In the genomic region with DNA sequence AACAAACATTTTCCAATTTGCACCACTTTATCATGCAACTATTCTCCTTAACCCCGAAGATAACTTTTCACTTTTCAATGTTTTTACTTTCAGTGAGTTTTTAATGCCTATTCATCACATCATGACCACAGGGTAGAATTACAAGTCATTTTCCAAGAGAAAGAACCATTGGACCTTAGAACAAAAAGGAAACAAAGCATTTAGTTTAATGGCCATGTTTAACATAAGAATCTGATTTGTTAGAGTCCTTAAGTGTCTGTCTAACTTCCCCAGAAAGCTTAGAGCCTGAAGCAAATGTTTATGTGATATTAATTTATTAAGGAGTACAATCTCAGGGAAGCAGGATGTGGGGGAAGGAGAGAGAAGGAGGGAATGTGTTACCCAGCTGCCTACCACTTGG, we compare ENCODE assay signal across 13 cellular contexts.
DNase-seq lines count a peak whose midpoint lies in the region; ATAC-seq and TF ChIP-seq lines count a peak whose summit lies in the region.
"Had no signal": no experiment of that assay in that cellular context is flagged by ENCODE, and none has a peak within 500 bp of the region (broad histone marks: within the 10 kb centered on the region; RNA-seq: fewer than 3 reads in every experiment).

No MANE protein-coding gene starts in this region.

- POLR2A ChIA-PET in WTC11 (lab: Charles Lee): no interaction called here

- CTCF ChIA-PET in WTC11 (lab: Charles Lee): no interaction called here
- CTCF ChIA-PET in Calu3 (lab: Charles Lee): no interaction called here

- no peak overlapping the region for H3K27ac ChIP-seq in H9 (ENCODE audit: insufficient read length, low read depth, low read length)
- H3K27ac ChIP-seq in mesendoderm (ENCODE audit: low read depth, low read length): no peak overlapping the region

- no peak overlapping the region for H3K18ac ChIP-seq in H9 (ENCODE audit: insufficient read length, low read depth, low read length)
- no peak overlapping the region for H3K18ac ChIP-seq in mesendoderm (ENCODE audit: low read length)

- no peaks in the 10 kb centered on the region for H3K79me2 ChIP-seq in H9 (ENCODE audit: insufficient read depth, low read length)
- H3K79me2 ChIP-seq in mesendoderm (ENCODE audit: control insufficient read depth, insufficient read depth, low read length): no peaks in the 10 kb centered on the region

- no peak overlapping the region for H2AFZ ChIP-seq in H9 (ENCODE audit: low read length)

- WGBS in H9 (ENCODE audit: extremely low coverage, insufficient read length, low lambda C conversion rate): no CpG with 5 or more reads among the region's 1 CpG
- no CpG with 5 or more reads among the region's 1 CpG for WGBS in mesendoderm (ENCODE audit: extremely low coverage, insufficient coverage, low lambda C conversion rate)

- H3K4me1 ChIP-seq in H9 (ENCODE audit: insufficient read depth, low read length) (no peaks in the 10 kb centered on the region; the same call in 1 of the 2 replicates), mesendoderm (ENCODE audit: control insufficient read depth, low read depth, low read length) (no peaks in the 10 kb centered on the region)

- H2BK120ac ChIP-seq in H9 (ENCODE audit: low read depth, low read length, poor library complexity, severe bottlenecking) (no peak overlapping the region), mesendoderm (ENCODE audit: low read depth, low read length) (no peak overlapping the region)

- H4K5ac ChIP-seq in H9 (ENCODE audit: insufficient read length, low read depth, low read length) (no peak overlapping the region), mesendoderm (ENCODE audit: low read length) (no peak overlapping the region)

- H3K27me3 Mint-ChIP-seq in H9 (ENCODE audit: low read depth) (no peaks in the 10 kb centered on the region), WTC11 (ENCODE audit: low read depth) (peaks cover 42% of the 10 kb centered on the region), Calu3 (ENCODE audit: unreplicated experiment) (no peaks in the 10 kb centered on the region)
- H3K27me3 Mint-ChIP-seq: CD4-positive, alpha-beta memory T cell had no signal

- H3K23ac ChIP-seq in H9 (ENCODE audit: insufficient read length, low read depth, low read length) (no peak overlapping the region), mesendoderm (ENCODE audit: low read length) (no peak overlapping the region)

- DNase-seq in H9 (no peak), WTC11 (ENCODE audit: low spot score) (no peak), mesendoderm (peak; percentile 1), Calu3 (no peak)
- DNase-seq in activated naive CD4-positive, alpha-beta T cell treated with anti-CD3 and anti-CD28 coated beads, Interleukin-2, amount 50 U/mL, for 16 hours: no peak
- DNase-seq: C1 segment of cervical spinal cord; CD4-positive, alpha-beta memory T cell; COR-L47; DMS153; DND-41; H7; HFFc6 had no signal

- no peaks in the 10 kb centered on the region for H4K20me1 ChIP-seq in H9 (ENCODE audit: control insufficient read depth, insufficient read depth, insufficient read length)

- H3K36me3 ChIP-seq in mesendoderm (ENCODE audit: control insufficient read depth, insufficient read depth, low read length): no peaks in the 10 kb centered on the region

- no peak overlapping the region for H3K4me3 Mint-ChIP-seq in H9
- no peak overlapping the region for H3K4me3 Mint-ChIP-seq in WTC11
- no peak overlapping the region for H3K4me3 Mint-ChIP-seq in Calu3 (ENCODE audit: low read depth, unreplicated experiment)
- H3K4me3 Mint-ChIP-seq: CD4-positive, alpha-beta memory T cell; HFFc6 had no signal

- H3K9ac ChIP-seq in H9 (ENCODE audit: extremely low read depth, insufficient read length, low read length) (no peak overlapping the region), mesendoderm (ENCODE audit: low read length) (no peak overlapping the region)

- H3K4ac ChIP-seq in H9 (ENCODE audit: low read depth, low read length) (no peak overlapping the region), mesendoderm (ENCODE audit: low read depth, low read length) (no peak overlapping the region)

- H2BK12ac ChIP-seq in H9 (ENCODE audit: insufficient read length, low read depth, low read length): no peak overlapping the region

- H3K4me3 ChIP-seq in mesendoderm (ENCODE audit: low read length): no peak overlapping the region

- no peak overlapping the region for H4K91ac ChIP-seq in H9 (ENCODE audit: insufficient read length, low read depth, low read length)

- no peak overlapping the region for H3T11ph ChIP-seq in H9 (ENCODE audit: low read length)

- no peak overlapping the region for H2BK20ac ChIP-seq in H9 (ENCODE audit: low read depth, low read length, poor library complexity, severe bottlenecking)

- H2AK5ac ChIP-seq in H9 (ENCODE audit: insufficient read length, low read length) (no peak overlapping the region), mesendoderm (ENCODE audit: low read length) (no peak overlapping the region)

- H3K9me3 Mint-ChIP-seq in H9: no peaks in the 10 kb centered on the region; a peak in 2 of 5 replicates
- peaks cover 4% of the 10 kb centered on the region for H3K9me3 Mint-ChIP-seq in WTC11
- peaks cover 2% of the 10 kb centered on the region for H3K9me3 Mint-ChIP-seq in Calu3 (ENCODE audit: low read depth, unreplicated experiment)

- no TSS peak for BruUV-seq in Calu3 (replicated peaks; lab: Mats Ljungman, UMichigan)

- intact Hi-C loops in Calu3 (cut with micrococcal nuclease; ENCODE audit: unreplicated experiment): no loop called here

- H3K36me3 Mint-ChIP-seq in H9 (ENCODE audit: insufficient read depth in 1 of 3, low read depth in 3 of 3) (no peaks in the 10 kb centered on the region; a peak in 1 of 7 replicates), WTC11 (0 out of 2 replicates have a peak, but pooled peaks cover 3% of the 10 kb centered on the region), Calu3 (ENCODE audit: insufficient read depth, unreplicated experiment) (no peaks in the 10 kb centered on the region)
- H3K36me3 Mint-ChIP-seq: CD4-positive, alpha-beta memory T cell had no signal

- H3K4me1 Mint-ChIP-seq in H9: peaks cover 25 to 28% of the 10 kb centered on the region in 2 experiments
- peaks cover 28% of the 10 kb centered on the region for H3K4me1 Mint-ChIP-seq in WTC11
- no peaks in the 10 kb centered on the region for H3K4me1 Mint-ChIP-seq in Calu3 (ENCODE audit: low read depth, unreplicated experiment)
- H3K4me1 Mint-ChIP-seq: CD4-positive, alpha-beta memory T cell had no signal

- no peak overlapping the region for H3K14ac ChIP-seq in H9 (ENCODE audit: insufficient read depth, low read length)

- no peak overlapping the region for H4K8ac ChIP-seq in H9 (replicated peaks; ENCODE audit: insufficient read length, low read depth, low read length)
- no peak overlapping the region for H4K8ac ChIP-seq in mesendoderm (ENCODE audit: low read depth, low read length)

- H2BK15ac ChIP-seq in H9 (ENCODE audit: low read depth, low read length) (no peak overlapping the region), mesendoderm (replicated peaks; ENCODE audit: low read depth) (no peak overlapping the region)

- ATAC-seq in WTC11 (peak; percentile 73), HG03457 (IDR thresholded peaks at IDR 0.05; ENCODE audit: unreplicated experiment) (no peak)

- H3K23me2 ChIP-seq in H9 (ENCODE audit: insufficient read length, low read depth, low read length, poor library complexity, severe bottlenecking): no peaks in the 10 kb centered on the region

- no peak overlapping the region for H3K4me2 ChIP-seq in H9 (ENCODE audit: insufficient read depth, insufficient read length, low read length)
- no peak overlapping the region for H3K4me2 ChIP-seq in mesendoderm (ENCODE audit: low read length)

- H3K56ac ChIP-seq in H9 (ENCODE audit: insufficient read length, low read depth, low read length) (no peak overlapping the region), mesendoderm (ENCODE audit: low read length) (no peak overlapping the region)

- H3K79me1 ChIP-seq in H9 (ENCODE audit: insufficient read depth, low read depth, low read length, poor library complexity, severe bottlenecking) (no peaks in the 10 kb centered on the region), mesendoderm (ENCODE audit: low read length) (no peaks in the 10 kb centered on the region)

- no peaks in the 10 kb centered on the region for H3K27me3 ChIP-seq in H9 (ENCODE audit: insufficient read depth, low read length)
- H3K27me3 ChIP-seq in mesendoderm (ENCODE audit: insufficient read depth, low read length, poor library complexity): no peaks in the 10 kb centered on the region

- no peak for TF ChIP-seq CTCF in H9 (conservative IDR thresholded peaks at IDR 0.05)
- TF ChIP-seq CTCF in WTC11 (IDR thresholded peaks at IDR 0.05): no peak
- TF ChIP-seq CTCF in Calu3 (IDR thresholded peaks at IDR 0.05; ENCODE audit: unreplicated experiment): no peak

- H3K27ac Mint-ChIP-seq in H9 (peak overlapping the region in 2 of 3 experiments; percentile 70 to 74; a peak in 1 of 7 replicates), WTC11 (no peak overlapping the region), Calu3 (ENCODE audit: unreplicated experiment) (no peak overlapping the region)
- H3K27ac Mint-ChIP-seq: CD4-positive, alpha-beta memory T cell; HFFc6 had no signal

- H2BK5ac ChIP-seq in H9 (ENCODE audit: insufficient read length, low read length) (no peak overlapping the region), mesendoderm (ENCODE audit: low read length) (no peak overlapping the region)

- no peaks in the 10 kb centered on the region for H3K9me3 ChIP-seq in H9 (ENCODE audit: control insufficient read depth, low read depth, low read length)

TF ChIP-seq in WTC11, 78 proteins besides CTCF, POLR2A, EP300 and RAD21 (continues in another document):
- TF ChIP-seq, protein P1, sequence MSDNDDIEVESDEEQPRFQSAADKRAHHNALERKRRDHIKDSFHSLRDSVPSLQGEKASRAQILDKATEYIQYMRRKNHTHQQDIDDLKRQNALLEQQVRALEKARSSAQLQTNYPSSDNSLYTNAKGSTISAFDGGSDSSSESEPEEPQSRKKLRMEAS (CRISPR knock-in tag; IDR thresholded peaks at IDR 0.05): no peak
- TF ChIP-seq MYBL2 (CRISPR knock-in tag; IDR thresholded peaks at IDR 0.05): no peak
- TF ChIP-seq ZNF416 (CRISPR knock-in tag; IDR thresholded peaks at IDR 0.05): no peak
- TF ChIP-seq, protein P2, sequence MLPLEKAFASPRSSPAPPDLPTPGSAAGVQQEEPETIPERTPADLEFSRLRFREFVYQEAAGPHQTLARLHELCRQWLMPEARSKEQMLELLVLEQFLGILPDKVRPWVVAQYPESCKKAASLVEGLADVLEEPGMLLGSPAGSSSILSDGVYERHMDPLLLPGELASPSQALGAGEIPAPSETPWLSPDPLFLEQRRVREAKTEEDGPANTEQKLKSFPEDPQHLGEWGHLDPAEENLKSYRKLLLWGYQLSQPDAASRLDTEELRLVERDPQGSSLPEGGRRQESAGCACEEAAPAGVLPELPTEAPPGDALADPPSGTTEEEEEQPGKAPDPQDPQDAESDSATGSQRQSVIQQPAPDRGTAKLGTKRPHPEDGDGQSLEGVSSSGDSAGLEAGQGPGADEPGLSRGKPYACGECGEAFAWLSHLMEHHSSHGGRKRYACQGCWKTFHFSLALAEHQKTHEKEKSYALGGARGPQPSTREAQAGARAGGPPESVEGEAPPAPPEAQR (CRISPR knock-in tag; IDR thresholded peaks at IDR 0.05): no peak
- TF ChIP-seq ZNF671 (CRISPR knock-in tag; IDR thresholded peaks at IDR 0.05): no peak

Comparison
In these comparisons a context has a peak if more than half of its experiments do, and no peak if none do; other contexts are left out.
1. H3K27ac Mint-ChIP-seq: peak in H9 (2 of 3); none in WTC11 (single experiment) and Calu3 (single experiment).